Comparison of ENCODE assay signal across 9 cellular contexts in genomic region chr2:68320118-68320641, GRCh38. TPM values are rescaled to one million over a fixed set of nuclear protein-coding genes. Genes with fewer than 3 reads are reported as not detected.
DNase-seq lines count a peak whose midpoint lies in the region; ATAC-seq and TF ChIP-seq lines count a peak whose summit lies in the region.
"Had no signal": no experiment of that assay in that cellular context is flagged by ENCODE, and none has a peak within 500 bp of the region (broad histone marks: within the 10 kb centered on the region; RNA-seq: fewer than 3 reads in every experiment).

No MANE protein-coding gene starts in this region.

- TF ChIP-seq CTCF in cardiac fibroblast (IDR thresholded peaks at IDR 0.05; ENCODE audit: low read depth, low read length) (no peak), lower lobe of right lung (IDR thresholded peaks at IDR 0.05) (no peak), tibial nerve (IDR thresholded peaks at IDR 0.05) (no peak)

- H3K27me3 Mint-ChIP-seq in activated CD4-positive, alpha-beta T cell treated with anti-CD3 and anti-CD28 coated beads, Interleukin-2, amount 10 ng/mL, durations not matched to agents 24 days and 14 days, result peaks cover 70% of the 10 kb centered on the region

- H3K9me3 Mint-ChIP-seq in activated CD4-positive, alpha-beta T cell treated with anti-CD3 and anti-CD28 coated beads, Interleukin-2, amount 10 ng/mL, durations not matched to agents 24 days and 14 days, result no peaks in the 10 kb centered on the region

- no peak overlapping the region for H3K27ac Mint-ChIP-seq in activated CD4-positive, alpha-beta T cell treated with anti-CD3 and anti-CD28 coated beads, Interleukin-2, amount 10 ng/mL, durations not matched to agents 24 days and 14 days

- intact Hi-C loops in activated CD4-positive, alpha-beta T cell treated with anti-CD3 and anti-CD28 coated beads, Interleukin-2, amount 10 ng/mL, durations not matched to agents 24 days and 14 days (cut with micrococcal nuclease), result no loop called here
- intact Hi-C loops in lower lobe of right lung (cut with DNase I), result no loop called here

- peak overlapping the region; percentile 84 to 86 for H3K4me3 ChIP-seq in cardiac fibroblast (replicated peaks in 1 of 2; ENCODE audit: low read depth in 2 of 2, low read length in 2 of 2)
- peak overlapping the region; percentile 67 for H3K4me3 ChIP-seq in lower lobe of right lung
- peak overlapping the region; percentile 65 to 95 (median 82) for H3K4me3 ChIP-seq in tibial nerve

- peaks cover 2% of the 10 kb centered on the region for H3K4me1 Mint-ChIP-seq in activated CD4-positive, alpha-beta T cell treated with anti-CD3 and anti-CD28 coated beads, Interleukin-2, amount 10 ng/mL, durations not matched to agents 24 days and 14 days

- no peak for TF ChIP-seq EP300 in tibial nerve (IDR thresholded peaks at IDR 0.05)

- DNase-seq in activated CD4-positive, alpha-beta T cell treated with anti-CD3 and anti-CD28 coated beads, Interleukin-2, amount 10 ng/mL, durations not matched to agents 24 days and 14 days, result no peak
- DNase-seq in activated CD4-positive, alpha-beta T cell treated with anti-CD3 and anti-CD28 coated beads, Interleukin-2, amount 50 U/mL, for 4 hours, result no peak
- peak; percentile 63 for DNase-seq in NCI-H524 treated with DMSO at 0.1 percent for 48 hours (lab: John Stamatoyannopoulos, UW)
- peak in 1 of 2 donors; percentile 25 for DNase-seq in cardiac fibroblast (ENCODE audit: low read depth in 2 of 2)
- DNase-seq in lower lobe of right lung, result no peak
- DNase-seq in tibial nerve (ENCODE audit: low spot score in 2 of 2), result peak in 1 of 2 donors; percentile 18
- DNase-seq in mesenteric fat pad (ENCODE audit: low spot score), result no peak
- no peak for DNase-seq in stimulated activated CD4-positive, alpha-beta T cell treated with anti-CD3 and anti-CD28 coated beads, Interleukin-4, amount 100 ng/mL, for 1 hour
- DNase-seq: DND-41 had no signal

- H3K9me3 ChIP-seq in lower lobe of right lung (no peaks in the 10 kb centered on the region), tibial nerve (no peaks in the 10 kb centered on the region)

- H3K4me1 ChIP-seq in lower lobe of right lung (peaks cover 18% of the 10 kb centered on the region), tibial nerve (peaks cover 0 to 25% (median 8%) of the 10 kb centered on the region in 4 donors)

- H3K36me3 ChIP-seq in lower lobe of right lung (no peaks in the 10 kb centered on the region), tibial nerve (peaks cover 0 to 11% (median 0%) of the 10 kb centered on the region in 3 donors)

- H3K4me3 Mint-ChIP-seq in activated CD4-positive, alpha-beta T cell treated with anti-CD3 and anti-CD28 coated beads, Interleukin-2, amount 10 ng/mL, durations not matched to agents 24 days and 14 days, result peak overlapping the region; percentile 41

- TF ChIP-seq POLR2A in tibial nerve (IDR thresholded peaks at IDR 0.05), result no peak

- H3K27me3 ChIP-seq in lower lobe of right lung (ENCODE audit: low read depth) (peaks cover 17% of the 10 kb centered on the region), tibial nerve (no peaks in the 10 kb centered on the region)

- WGBS in tibial nerve, 2 donors, result 2 to 5% methylated on average over 11 of the region's 11 CpGs

- H3K36me3 Mint-ChIP-seq in activated CD4-positive, alpha-beta T cell treated with anti-CD3 and anti-CD28 coated beads, Interleukin-2, amount 10 ng/mL, durations not matched to agents 24 days and 14 days (ENCODE audit: low read depth), result no peaks in the 10 kb centered on the region

- H3K27ac ChIP-seq in lower lobe of right lung, result peak overlapping the region; percentile 93
- peak overlapping the region; percentile 79 to 95 (median 90) for H3K27ac ChIP-seq in tibial nerve

- ATAC-seq in lower lobe of right lung, result peak; percentile 8 to 37

RNA-seq across cellular contexts. Expression of gene CNRIP1, which starts 0.4 kb away (rescaled TPM):
- not detected in 2 replicates for total RNA-seq in activated CD4-positive, alpha-beta T cell treated with anti-CD3 and anti-CD28 coated beads, Interleukin-2, amount 10 ng/mL, durations not matched to agents 24 days and 14 days
- total RNA-seq in lower lobe of right lung (20.8 TPM), tibial nerve (10 to 100 TPM; 38.2 to 45.9 (median 42.3) TPM), mesenteric fat pad (31.6 TPM)

RNA-seq across cellular contexts. Expression of gene PLEK, which starts 44.9 kb away (rescaled TPM):
- 0.26 and 0.62 TPM in 2 replicates for total RNA-seq in activated CD4-positive, alpha-beta T cell treated with anti-CD3 and anti-CD28 coated beads, Interleukin-2, amount 10 ng/mL, durations not matched to agents 24 days and 14 days
- 42.1 TPM for total RNA-seq in lower lobe of right lung
- 1 to 10 TPM; 7.8 to 9.8 (median 9.1) TPM for total RNA-seq in tibial nerve
- total RNA-seq in mesenteric fat pad, result 30.0 TPM

Comparison
In these comparisons a context has a peak if more than half of its experiments do, and no peak if none do; other contexts are left out.
1. RNA of gene CNRIP1, which starts 0.4 kb away (total RNA-seq): 38.2 to 45.9 TPM in tibial nerve, 31.6 TPM in mesenteric fat pad (single experiment) and 20.8 TPM in lower lobe of right lung (single experiment); not detected in activated CD4-positive, alpha-beta T cell treated with anti-CD3 and anti-CD28 coated beads, Interleukin-2, amount 10 ng/mL, durations not matched to agents 24 days and 14 days; every median in the first group is over 10 times any median in the second.
2. Peak in every context shown above with its lines, with median percentiles within 50 percentile points of each other: H3K4me3 ChIP-seq.